Comparison of ENCODE assay signal across 7 cellular contexts in genomic region chr14:103281496-103282231, GRCh38. TPM values are rescaled to one million over a fixed set of nuclear protein-coding genes. Genes with fewer than 3 reads are reported as not detected.
A peak's percentile ranks its signal among the peaks of the same experiment; 100 is the strongest.
DNase-seq lines count a peak whose midpoint lies in the region; ATAC-seq and TF ChIP-seq lines count a peak whose summit lies in the region.

No MANE protein-coding gene starts in this region.

- CTCF ChIA-PET in HEK293 (lab: Yijun Ruan, JAX) = interaction anchor here (0.6 to 1.5 kb wide), 3 partner anchors 50 to 205 kb away, joined by 3 to 8 read pairs (median 3); no protein-coding TSS in a partner anchor

- TF ChIP-seq EP300 in gastroesophageal sphincter (IDR thresholded peaks at IDR 0.05) = no peak

- H3K9me3 ChIP-seq in HEK293 (ENCODE audit: control insufficient read depth, insufficient read depth, low read depth, low read length) (no peaks in the 10 kb centered on the region), gastroesophageal sphincter (no peaks in the 10 kb centered on the region)

- H3K27me3 ChIP-seq in gastroesophageal sphincter = peaks cover 81% of the 10 kb centered on the region

- H3K4me3 ChIP-seq in HEK293 (ENCODE audit: low read depth, low read length) = no peak overlapping the region
- no peak overlapping the region for H3K4me3 ChIP-seq in gastroesophageal sphincter

- H3K36me3 ChIP-seq in HEK293 (ENCODE audit: control insufficient read depth in 2 of 2, insufficient read depth in 1 of 2, low read length in 2 of 2) = no peaks in the 10 kb centered on the region
- H3K36me3 ChIP-seq in gastroesophageal sphincter = no peaks in the 10 kb centered on the region

- DNase-seq in SHP77 treated with DMSO at 0.1 percent for 48 hours (lab: John Stamatoyannopoulos, UW) (peak; percentile 29), sciatic nerve (ENCODE audit: low spot score) (no peak), inferior parietal cortex (ENCODE audit: extremely low spot score) (no peak), GM13976 (ENCODE audit: low spot score) (no peak)

- intact Hi-C loops in sciatic nerve (cut with DNase I) = no loop called here

- in situ Hi-C loops in GM13976 (cut with MboI; ENCODE audit: low sequenced_read_pairs, unreplicated experiment) = loop anchor here (5.0 kb wide), 1 partner anchor 204 kb away; no protein-coding TSS in a partner anchor

- no peak overlapping the region for H3K27ac ChIP-seq in HEK293 (ENCODE audit: extremely low read depth, low read depth, low read length)
- peak overlapping the region in 1 of 4 donors; percentile 14 for H3K27ac ChIP-seq in gastroesophageal sphincter

- TF ChIP-seq CTCF in HEK293 (tag by site-specific recombination; IDR thresholded peaks at IDR 0.05) (0 out of 2 replicates have a peak, but pooled peaks have one; percentile 38), gastroesophageal sphincter (IDR thresholded peaks at IDR 0.05) (peak in 3 of 4 experiments; percentile 28 to 40 (median 37)), GM13976 (IDR thresholded peaks at IDR 0.05; ENCODE audit: borderline replicate concordance, control extremely low read depth, extremely low read depth, insufficient read depth, missing control alignments) (no peak)

- POLR2A ChIA-PET in HEK293 (lab: Yijun Ruan, JAX) = interaction anchor here (0.6 to 0.7 kb wide), 2 partner anchors 178 to 252 kb away, joined by 3 to 7 read pairs; no protein-coding TSS in a partner anchor

- 73% methylated on average over 2 to 7 of the region's 11 CpGs for WGBS in gastroesophageal sphincter (ENCODE audit: low coverage in 1 of 2), 2 donors

- no peak for TF ChIP-seq POLR2A in gastroesophageal sphincter (IDR thresholded peaks at IDR 0.05)

- H3K4me1 ChIP-seq in HEK293 (ENCODE audit: control insufficient read depth, insufficient read depth, low read length) (no peaks in the 10 kb centered on the region), gastroesophageal sphincter (peaks cover 0 to 22% (median 0%) of the 10 kb centered on the region in 3 donors)

- ATAC-seq in gastroesophageal sphincter (peak; percentile 72), sciatic nerve (peak; percentile 67), GM18861 (IDR thresholded peaks at IDR 0.05; ENCODE audit: unreplicated experiment) (no peak)

TF ChIP-seq in HEK293, 187 proteins besides CTCF, POLR2A, EP300 and RAD21:
- TF ChIP-seq, protein P1, sequence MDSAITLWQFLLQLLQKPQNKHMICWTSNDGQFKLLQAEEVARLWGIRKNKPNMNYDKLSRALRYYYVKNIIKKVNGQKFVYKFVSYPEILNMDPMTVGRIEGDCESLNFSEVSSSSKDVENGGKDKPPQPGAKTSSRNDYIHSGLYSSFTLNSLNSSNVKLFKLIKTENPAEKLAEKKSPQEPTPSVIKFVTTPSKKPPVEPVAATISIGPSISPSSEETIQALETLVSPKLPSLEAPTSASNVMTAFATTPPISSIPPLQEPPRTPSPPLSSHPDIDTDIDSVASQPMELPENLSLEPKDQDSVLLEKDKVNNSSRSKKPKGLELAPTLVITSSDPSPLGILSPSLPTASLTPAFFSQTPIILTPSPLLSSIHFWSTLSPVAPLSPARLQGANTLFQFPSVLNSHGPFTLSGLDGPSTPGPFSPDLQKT (IDR thresholded peaks at IDR 0.05; ENCODE audit: borderline replicate concordance, low read depth, low read length) = no peak
- TF ChIP-seq ZNF211 (tag by site-specific recombination; IDR thresholded peaks at IDR 0.05; ENCODE audit: low read depth) (no peak), ZNF654 (tag by site-specific recombination; IDR thresholded peaks at IDR 0.05; ENCODE audit: low read depth) (0 out of 2 replicates have a peak, but pooled peaks have one; percentile 25), ZFP69B (tag by site-specific recombination; IDR thresholded peaks at IDR 0.05) (no peak), ZNF341 (tag by site-specific recombination; IDR thresholded peaks at IDR 0.05; ENCODE audit: low read depth) (peak; percentile 97), OVOL3 (tag by site-specific recombination; IDR thresholded peaks at IDR 0.05) (no peak), SP2 (tag by site-specific recombination; IDR thresholded peaks at IDR 0.05) (no peak)
- TF ChIP-seq, protein P2, sequence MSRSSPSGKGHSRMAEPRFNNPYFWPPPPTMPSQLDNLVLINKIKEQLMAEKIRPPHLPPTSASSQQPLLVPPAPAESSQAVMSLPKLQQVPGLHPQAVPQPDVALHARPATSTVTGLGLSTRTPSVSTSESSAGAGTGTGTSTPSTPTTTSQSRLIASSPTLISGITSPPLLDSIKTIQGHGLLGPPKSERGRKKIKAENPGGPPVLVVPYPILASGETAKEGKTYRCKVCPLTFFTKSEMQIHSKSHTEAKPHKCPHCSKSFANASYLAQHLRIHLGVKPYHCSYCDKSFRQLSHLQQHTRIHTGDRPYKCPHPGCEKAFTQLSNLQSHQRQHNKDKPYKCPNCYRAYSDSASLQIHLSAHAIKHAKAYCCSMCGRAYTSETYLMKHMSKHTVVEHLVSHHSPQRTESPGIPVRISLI (tag by site-specific recombination; IDR thresholded peaks at IDR 0.05) = no peak
TF ChIP-seq in HEK293: peak in this region for 2.

RNA-seq across cellular contexts. Expression of gene EIF5, which starts 52.4 kb away (rescaled TPM):
- total RNA-seq in gastroesophageal sphincter (100 to 1,000 TPM; 166 to 252 (median 203) TPM), sciatic nerve (186 TPM)
